1 cellular context compared by ENCODE assay signal in the genomic region with DNA sequence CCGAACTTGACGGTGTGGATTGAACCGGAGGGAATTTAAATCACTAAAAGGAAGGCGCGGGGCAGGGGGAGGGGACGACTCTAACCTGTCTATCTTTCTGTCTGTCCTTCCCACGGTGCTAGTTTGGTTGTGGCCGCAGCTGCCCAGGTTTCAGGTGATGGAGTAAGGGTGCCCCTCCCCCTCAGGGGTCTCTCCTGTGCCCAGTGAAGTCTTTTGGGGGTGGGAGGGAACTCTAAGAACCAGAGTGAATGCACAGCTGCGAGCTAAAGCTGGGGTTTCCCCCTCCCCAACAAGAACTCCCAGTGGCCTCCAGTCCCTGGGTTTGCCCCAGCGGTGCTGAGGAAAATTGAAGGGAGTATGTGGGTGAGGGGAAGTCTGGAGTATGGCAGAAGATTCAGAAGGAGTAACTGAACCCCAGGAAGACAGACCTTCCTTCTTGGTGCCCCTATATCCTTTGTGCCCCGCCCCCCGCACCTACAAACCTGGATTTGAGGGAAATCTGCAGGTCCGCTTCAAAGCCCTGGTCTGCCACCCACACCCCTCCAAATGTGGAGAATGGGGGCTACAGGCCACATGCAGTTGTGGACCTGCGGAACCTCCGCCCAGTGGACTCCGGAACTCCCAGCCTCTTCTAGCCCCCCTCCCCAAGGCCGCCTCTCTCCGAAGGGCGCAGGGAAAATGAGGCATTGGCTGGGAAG.
TF ChIP-seq lines count a peak whose summit lies in the region.

No MANE protein-coding gene starts in this region.

TF ChIP-seq in HEK293, 187 proteins besides CTCF, POLR2A, EP300 and RAD21 (continued from another document):
- TF ChIP-seq, protein P1, sequence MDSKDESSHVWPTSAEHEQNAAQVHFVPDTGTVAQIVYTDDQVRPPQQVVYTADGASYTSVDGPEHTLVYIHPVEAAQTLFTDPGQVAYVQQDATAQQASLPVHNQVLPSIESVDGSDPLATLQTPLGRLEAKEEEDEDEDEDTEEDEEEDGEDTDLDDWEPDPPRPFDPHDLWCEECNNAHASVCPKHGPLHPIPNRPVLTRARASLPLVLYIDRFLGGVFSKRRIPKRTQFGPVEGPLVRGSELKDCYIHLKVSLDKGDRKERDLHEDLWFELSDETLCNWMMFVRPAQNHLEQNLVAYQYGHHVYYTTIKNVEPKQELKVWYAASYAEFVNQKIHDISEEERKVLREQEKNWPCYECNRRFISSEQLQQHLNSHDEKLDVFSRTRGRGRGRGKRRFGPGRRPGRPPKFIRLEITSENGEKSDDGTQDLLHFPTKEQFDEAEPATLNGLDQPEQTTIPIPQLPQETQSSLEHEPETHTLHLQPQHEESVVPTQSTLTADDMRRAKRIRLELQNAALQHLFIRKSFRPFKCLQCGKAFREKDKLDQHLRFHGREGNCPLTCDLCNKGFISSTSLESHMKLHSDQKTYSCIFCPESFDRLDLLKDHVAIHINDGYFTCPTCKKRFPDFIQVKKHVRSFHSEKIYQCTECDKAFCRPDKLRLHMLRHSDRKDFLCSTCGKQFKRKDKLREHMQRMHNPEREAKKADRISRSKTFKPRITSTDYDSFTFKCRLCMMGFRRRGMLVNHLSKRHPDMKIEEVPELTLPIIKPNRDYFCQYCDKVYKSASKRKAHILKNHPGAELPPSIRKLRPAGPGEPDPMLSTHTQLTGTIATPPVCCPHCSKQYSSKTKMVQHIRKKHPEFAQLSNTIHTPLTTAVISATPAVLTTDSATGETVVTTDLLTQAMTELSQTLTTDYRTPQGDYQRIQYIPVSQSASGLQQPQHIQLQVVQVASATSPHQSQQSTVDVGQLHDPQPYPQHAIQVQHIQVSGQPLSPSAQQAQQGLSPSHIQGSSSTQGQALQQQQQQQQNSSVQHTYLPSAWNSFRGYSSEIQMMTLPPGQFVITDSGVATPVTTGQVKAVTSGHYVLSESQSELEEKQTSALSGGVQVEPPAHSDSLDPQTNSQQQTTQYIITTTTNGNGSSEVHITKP (tag by site-specific recombination; IDR thresholded peaks at IDR 0.05) = peak; percentile 23; the same call in 1 of the 2 replicates
- TF ChIP-seq, protein P2, sequence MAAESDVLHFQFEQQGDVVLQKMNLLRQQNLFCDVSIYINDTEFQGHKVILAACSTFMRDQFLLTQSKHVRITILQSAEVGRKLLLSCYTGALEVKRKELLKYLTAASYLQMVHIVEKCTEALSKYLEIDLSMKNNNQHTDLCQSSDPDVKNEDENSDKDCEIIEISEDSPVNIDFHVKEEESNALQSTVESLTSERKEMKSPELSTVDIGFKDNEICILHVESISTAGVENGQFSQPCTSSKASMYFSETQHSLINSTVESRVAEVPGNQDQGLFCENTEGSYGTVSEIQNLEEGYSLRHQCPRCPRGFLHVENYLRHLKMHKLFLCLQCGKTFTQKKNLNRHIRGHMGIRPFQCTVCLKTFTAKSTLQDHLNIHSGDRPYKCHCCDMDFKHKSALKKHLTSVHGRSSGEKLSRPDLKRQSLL (tag by site-specific recombination; IDR thresholded peaks at IDR 0.05) = 0 out of 2 replicates have a peak, but pooled peaks have one; percentile 22
- TF ChIP-seq ZNF561 (tag by site-specific recombination; IDR thresholded peaks at IDR 0.05; ENCODE audit: borderline replicate concordance) = peak; percentile 45; the same call in 1 of the 2 replicates
